Comparison of ENCODE assay signal across 21 cellular contexts in genomic region chr4:173685324-173685723, GRCh38.
A peak's percentile ranks its signal among the peaks of the same experiment; 100 is the strongest.
DNase-seq lines count a peak whose midpoint lies in the region; ATAC-seq and TF ChIP-seq lines count a peak whose summit lies in the region.
"Had no signal": no experiment of that assay in that cellular context is flagged by ENCODE, and none has a peak within 500 bp of the region (broad histone marks: within the 10 kb centered on the region; RNA-seq: fewer than 3 reads in every experiment).

No MANE protein-coding gene starts in this region.

- H3K9me3 ChIP-seq in heart right ventricle (peaks cover 0 to 5% (median 0%) of the 10 kb centered on the region in 11 donors), AG04450 (ENCODE audit: control insufficient read depth, insufficient read depth, low read length) (no peaks in the 10 kb centered on the region), OCI-LY7 (ENCODE audit: low read length) (no peaks in the 10 kb centered on the region)
- H3K9me3 ChIP-seq: A549; BE2C; BLaER1 treated with 17β-estradiol and CSF1 and Interleukin-3, amounts not matched to agents 10 nM and 100 nM; HAP-1 had no signal

- no peaks in the 10 kb centered on the region for H3K79me2 ChIP-seq in OCI-LY7 (ENCODE audit: insufficient read depth, low read depth, low read length)

- DNase-seq in heart right ventricle (no peak), left ventricle myocardium superior (no peak), AG04450 (ENCODE audit: low read depth, low spot score) (peak; percentile 15), iris pigment epithelial cell (ENCODE audit: low read depth) (peak; percentile 8), OCI-LY7 (ENCODE audit: low spot score) (no peak)
- DNase-seq: 8988T; BE2C; Calu3; CD4-positive, alpha-beta T cell; COR-L47; DMS53; DMS79 treated with DMSO at 0.1 percent for 48 hours; GF-D8; GOT3; HFFc6 had no signal

- intact Hi-C loops in heart right ventricle (cut with DNase I) (loop anchor here in 3 of 10 donors (5.0 to 10.0 kb wide), 2 partner anchors 62 to 151 kb away; partner anchors contain the start of gene HAND2 (in 2 of the 3)), left ventricle myocardium superior (cut with micrococcal nuclease) (loop anchor here (10.0 kb wide), 1 partner anchor 151 kb away; the partner anchor contains the start of gene HAND2), OCI-LY7 (cut with micrococcal nuclease; ENCODE audit: unreplicated experiment) (no loop called here)

- H2AFZ ChIP-seq in OCI-LY7 (ENCODE audit: low read length): no peak overlapping the region

- CTCF ChIA-PET in AG04450 (lab: Charles Lee) (interaction anchor here (1.2 kb wide), 1 partner anchor 634 kb away, joined by 3 read pairs; no protein-coding TSS in a partner anchor), OCI-LY7 (lab: Charles Lee; ENCODE audit: unreplicated experiment) (no interaction called here)

- no peak overlapping the region for H3K4me3 ChIP-seq in heart right ventricle
- H3K4me3 ChIP-seq in AG04450 (ENCODE audit: low read depth, low read length): no peak overlapping the region
- H3K4me3 ChIP-seq in OCI-LY7 (ENCODE audit: low read depth, low read length, poor library complexity, severe bottlenecking): no peak overlapping the region
- H3K4me3 ChIP-seq: A549; BLaER1 treated with 17β-estradiol and CSF1 and Interleukin-3, amounts not matched to agents 10 nM and 100 nM; HAP-1 had no signal

- POLR2A ChIA-PET in AG04450 (lab: Yijun Ruan, JAX): no interaction called here
- POLR2A ChIA-PET in OCI-LY7 (lab: Charles Lee): interaction anchor here (0.5 kb wide), 1 partner anchor 372 kb away, joined by 3 read pairs; no protein-coding TSS in a partner anchor

- ATAC-seq in heart right ventricle (no peak), left ventricle myocardium superior (no peak), GM19463 (IDR thresholded peaks at IDR 0.05; ENCODE audit: unreplicated experiment) (no peak), HG03469 (IDR thresholded peaks at IDR 0.05; ENCODE audit: unreplicated experiment) (no peak)
- ATAC-seq: A549 had no signal

- H3K27me3 ChIP-seq in heart right ventricle (no peaks in the 10 kb centered on the region), AG04450 (ENCODE audit: control insufficient read depth, insufficient read depth, low read length) (no peaks in the 10 kb centered on the region)
- H3K27me3 ChIP-seq: BE2C; BLaER1 treated with 17β-estradiol and CSF1 and Interleukin-3, amounts not matched to agents 10 nM and 100 nM had no signal

- no TSS peak for BruUV-seq in OCI-LY7 (replicated peaks; lab: Mats Ljungman, UMichigan)

- no peaks in the 10 kb centered on the region for H3K9me2 ChIP-seq in OCI-LY7 (ENCODE audit: insufficient read depth, low read length)

- H3K4me1 ChIP-seq in heart right ventricle (peaks cover 0 to 39% (median 9%) of the 10 kb centered on the region in 9 donors), OCI-LY7 (ENCODE audit: insufficient read depth, low read length, poor library complexity, severe bottlenecking) (no peaks in the 10 kb centered on the region)
- H3K4me1 ChIP-seq: A549; BE2C; BLaER1 treated with 17β-estradiol and CSF1 and Interleukin-3, amounts not matched to agents 10 nM and 100 nM; HAP-1 had no signal

- no peak overlapping the region for H3K4me2 ChIP-seq in OCI-LY7 (ENCODE audit: low read length)
- H3K4me2 ChIP-seq: A549; BLaER1 treated with 17β-estradiol and CSF1 and Interleukin-3, amounts not matched to agents 10 nM and 100 nM had no signal

- 37 to 45% methylated on average over 4 of the region's 4 CpGs for WGBS in heart right ventricle, 2 donors

- H3K36me3 ChIP-seq in heart right ventricle (no peaks in the 10 kb centered on the region), OCI-LY7 (ENCODE audit: insufficient read depth, low read length) (no peaks in the 10 kb centered on the region)
- H3K36me3 ChIP-seq: BE2C; BLaER1 treated with 17β-estradiol and CSF1 and Interleukin-3, amounts not matched to agents 10 nM and 100 nM; HAP-1 had no signal

- H4K20me1 ChIP-seq in OCI-LY7 (ENCODE audit: insufficient read depth, low read length): no peaks in the 10 kb centered on the region
- H4K20me1 ChIP-seq: BLaER1 treated with 17β-estradiol and CSF1 and Interleukin-3, amounts not matched to agents 10 nM and 100 nM had no signal

- H3K27ac ChIP-seq in heart right ventricle: peak overlapping the region; percentile 43 to 89 (median 78)
- no peak overlapping the region for H3K27ac ChIP-seq in AG04450 (ENCODE audit: low read depth, low read length)
- peak overlapping the region; percentile 76 for H3K27ac ChIP-seq in VCaP
- no peak overlapping the region for H3K27ac ChIP-seq in OCI-LY7 (ENCODE audit: low read depth, low read length, poor library complexity, severe bottlenecking)
- H3K27ac ChIP-seq: A549; BLaER1 treated with 17β-estradiol and CSF1 and Interleukin-3, amounts not matched to agents 10 nM and 100 nM had no signal

- TF ChIP-seq CTCF in heart right ventricle (IDR thresholded peaks at IDR 0.05) (no peak), AG04450 (IDR thresholded peaks at IDR 0.05; ENCODE audit: low read depth, low read length) (no peak), VCaP (conservative IDR thresholded peaks at IDR 0.05) (no peak), OCI-LY7 (conservative IDR thresholded peaks at IDR 0.05; ENCODE audit: low read length) (no peak)

Comparison
In these comparisons a context has a peak if more than half of its experiments do, and no peak if none do; other contexts are left out.
1. DNase-seq: peak in AG04450 (single experiment) and iris pigment epithelial cell (single experiment); none in heart right ventricle (0 of 2), left ventricle myocardium superior (single experiment) and OCI-LY7 (single experiment).
2. H3K27ac ChIP-seq: peak in heart right ventricle (10 of 10) and VCaP (single experiment); none in AG04450 (single experiment) and OCI-LY7 (single experiment).